In genomic region chr1:100785399-100786082, GRCh38 we compare ENCODE assay signal across 1 cellular context.
TF ChIP-seq lines count a peak whose summit lies in the region.

No MANE protein-coding gene starts in this region.

TF ChIP-seq in K562, 482 proteins besides CTCF, POLR2A, EP300 and RAD21 (continued from another document and continues in another):
- no peak for TF ChIP-seq ATF1 (CRISPR knock-in tag; IDR thresholded peaks at IDR 0.05)
- TF ChIP-seq ATF1 (tag; IDR thresholded peaks at IDR 0.05) = peak; percentile 55; the same call in 1 of the 2 replicates
- TF ChIP-seq MLX (CRISPR knock-in tag; conservative IDR thresholded peaks at IDR 0.05) = no peak
- no peak for TF ChIP-seq STAT5B (CRISPR knock-in tag; IDR thresholded peaks at IDR 0.05)
- TF ChIP-seq TAF7 (tag; IDR thresholded peaks at IDR 0.05) = no peak
- no peak for TF ChIP-seq ZNF449 (CRISPR knock-in tag; IDR thresholded peaks at IDR 0.05)
- no peak for TF ChIP-seq ZKSCAN3 (CRISPR knock-in tag; IDR thresholded peaks at IDR 0.05)
- no peak for TF ChIP-seq COPS2 (conservative IDR thresholded peaks at IDR 0.05)
- TF ChIP-seq WHSC1 (IDR thresholded peaks at IDR 0.05; ENCODE audit: low read length) = no peak
- TF ChIP-seq EHMT2 (IDR thresholded peaks at IDR 0.05) = peak; percentile 85
- TF ChIP-seq STAG1 (CRISPR knock-in tag; IDR thresholded peaks at IDR 0.05; ENCODE audit: borderline replicate concordance) = no peak
- no peak for TF ChIP-seq ZNF12 (CRISPR knock-in tag; IDR thresholded peaks at IDR 0.05)
- TF ChIP-seq HMGXB4 (CRISPR knock-in tag; IDR thresholded peaks at IDR 0.05) = no peak
- peak; percentile 99 to 100 for TF ChIP-seq TEAD1 (CRISPR knock-in tag; IDR thresholded peaks at IDR 0.05)
- TF ChIP-seq, protein P1, sequence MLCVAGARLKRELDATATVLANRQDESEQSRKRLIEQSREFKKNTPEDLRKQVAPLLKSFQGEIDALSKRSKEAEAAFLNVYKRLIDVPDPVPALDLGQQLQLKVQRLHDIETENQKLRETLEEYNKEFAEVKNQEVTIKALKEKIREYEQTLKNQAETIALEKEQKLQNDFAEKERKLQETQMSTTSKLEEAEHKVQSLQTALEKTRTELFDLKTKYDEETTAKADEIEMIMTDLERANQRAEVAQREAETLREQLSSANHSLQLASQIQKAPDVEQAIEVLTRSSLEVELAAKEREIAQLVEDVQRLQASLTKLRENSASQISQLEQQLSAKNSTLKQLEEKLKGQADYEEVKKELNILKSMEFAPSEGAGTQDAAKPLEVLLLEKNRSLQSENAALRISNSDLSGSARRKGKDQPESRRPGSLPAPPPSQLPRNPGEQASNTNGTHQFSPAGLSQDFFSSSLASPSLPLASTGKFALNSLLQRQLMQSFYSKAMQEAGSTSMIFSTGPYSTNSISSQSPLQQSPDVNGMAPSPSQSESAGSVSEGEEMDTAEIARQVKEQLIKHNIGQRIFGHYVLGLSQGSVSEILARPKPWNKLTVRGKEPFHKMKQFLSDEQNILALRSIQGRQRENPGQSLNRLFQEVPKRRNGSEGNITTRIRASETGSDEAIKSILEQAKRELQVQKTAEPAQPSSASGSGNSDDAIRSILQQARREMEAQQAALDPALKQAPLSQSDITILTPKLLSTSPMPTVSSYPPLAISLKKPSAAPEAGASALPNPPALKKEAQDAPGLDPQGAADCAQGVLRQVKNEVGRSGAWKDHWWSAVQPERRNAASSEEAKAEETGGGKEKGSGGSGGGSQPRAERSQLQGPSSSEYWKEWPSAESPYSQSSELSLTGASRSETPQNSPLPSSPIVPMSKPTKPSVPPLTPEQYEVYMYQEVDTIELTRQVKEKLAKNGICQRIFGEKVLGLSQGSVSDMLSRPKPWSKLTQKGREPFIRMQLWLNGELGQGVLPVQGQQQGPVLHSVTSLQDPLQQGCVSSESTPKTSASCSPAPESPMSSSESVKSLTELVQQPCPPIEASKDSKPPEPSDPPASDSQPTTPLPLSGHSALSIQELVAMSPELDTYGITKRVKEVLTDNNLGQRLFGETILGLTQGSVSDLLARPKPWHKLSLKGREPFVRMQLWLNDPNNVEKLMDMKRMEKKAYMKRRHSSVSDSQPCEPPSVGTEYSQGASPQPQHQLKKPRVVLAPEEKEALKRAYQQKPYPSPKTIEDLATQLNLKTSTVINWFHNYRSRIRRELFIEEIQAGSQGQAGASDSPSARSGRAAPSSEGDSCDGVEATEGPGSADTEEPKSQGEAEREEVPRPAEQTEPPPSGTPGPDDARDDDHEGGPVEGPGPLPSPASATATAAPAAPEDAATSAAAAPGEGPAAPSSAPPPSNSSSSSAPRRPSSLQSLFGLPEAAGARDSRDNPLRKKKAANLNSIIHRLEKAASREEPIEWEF (CRISPR knock-in tag; IDR thresholded peaks at IDR 0.05) = no peak
- TF ChIP-seq, protein P2, sequence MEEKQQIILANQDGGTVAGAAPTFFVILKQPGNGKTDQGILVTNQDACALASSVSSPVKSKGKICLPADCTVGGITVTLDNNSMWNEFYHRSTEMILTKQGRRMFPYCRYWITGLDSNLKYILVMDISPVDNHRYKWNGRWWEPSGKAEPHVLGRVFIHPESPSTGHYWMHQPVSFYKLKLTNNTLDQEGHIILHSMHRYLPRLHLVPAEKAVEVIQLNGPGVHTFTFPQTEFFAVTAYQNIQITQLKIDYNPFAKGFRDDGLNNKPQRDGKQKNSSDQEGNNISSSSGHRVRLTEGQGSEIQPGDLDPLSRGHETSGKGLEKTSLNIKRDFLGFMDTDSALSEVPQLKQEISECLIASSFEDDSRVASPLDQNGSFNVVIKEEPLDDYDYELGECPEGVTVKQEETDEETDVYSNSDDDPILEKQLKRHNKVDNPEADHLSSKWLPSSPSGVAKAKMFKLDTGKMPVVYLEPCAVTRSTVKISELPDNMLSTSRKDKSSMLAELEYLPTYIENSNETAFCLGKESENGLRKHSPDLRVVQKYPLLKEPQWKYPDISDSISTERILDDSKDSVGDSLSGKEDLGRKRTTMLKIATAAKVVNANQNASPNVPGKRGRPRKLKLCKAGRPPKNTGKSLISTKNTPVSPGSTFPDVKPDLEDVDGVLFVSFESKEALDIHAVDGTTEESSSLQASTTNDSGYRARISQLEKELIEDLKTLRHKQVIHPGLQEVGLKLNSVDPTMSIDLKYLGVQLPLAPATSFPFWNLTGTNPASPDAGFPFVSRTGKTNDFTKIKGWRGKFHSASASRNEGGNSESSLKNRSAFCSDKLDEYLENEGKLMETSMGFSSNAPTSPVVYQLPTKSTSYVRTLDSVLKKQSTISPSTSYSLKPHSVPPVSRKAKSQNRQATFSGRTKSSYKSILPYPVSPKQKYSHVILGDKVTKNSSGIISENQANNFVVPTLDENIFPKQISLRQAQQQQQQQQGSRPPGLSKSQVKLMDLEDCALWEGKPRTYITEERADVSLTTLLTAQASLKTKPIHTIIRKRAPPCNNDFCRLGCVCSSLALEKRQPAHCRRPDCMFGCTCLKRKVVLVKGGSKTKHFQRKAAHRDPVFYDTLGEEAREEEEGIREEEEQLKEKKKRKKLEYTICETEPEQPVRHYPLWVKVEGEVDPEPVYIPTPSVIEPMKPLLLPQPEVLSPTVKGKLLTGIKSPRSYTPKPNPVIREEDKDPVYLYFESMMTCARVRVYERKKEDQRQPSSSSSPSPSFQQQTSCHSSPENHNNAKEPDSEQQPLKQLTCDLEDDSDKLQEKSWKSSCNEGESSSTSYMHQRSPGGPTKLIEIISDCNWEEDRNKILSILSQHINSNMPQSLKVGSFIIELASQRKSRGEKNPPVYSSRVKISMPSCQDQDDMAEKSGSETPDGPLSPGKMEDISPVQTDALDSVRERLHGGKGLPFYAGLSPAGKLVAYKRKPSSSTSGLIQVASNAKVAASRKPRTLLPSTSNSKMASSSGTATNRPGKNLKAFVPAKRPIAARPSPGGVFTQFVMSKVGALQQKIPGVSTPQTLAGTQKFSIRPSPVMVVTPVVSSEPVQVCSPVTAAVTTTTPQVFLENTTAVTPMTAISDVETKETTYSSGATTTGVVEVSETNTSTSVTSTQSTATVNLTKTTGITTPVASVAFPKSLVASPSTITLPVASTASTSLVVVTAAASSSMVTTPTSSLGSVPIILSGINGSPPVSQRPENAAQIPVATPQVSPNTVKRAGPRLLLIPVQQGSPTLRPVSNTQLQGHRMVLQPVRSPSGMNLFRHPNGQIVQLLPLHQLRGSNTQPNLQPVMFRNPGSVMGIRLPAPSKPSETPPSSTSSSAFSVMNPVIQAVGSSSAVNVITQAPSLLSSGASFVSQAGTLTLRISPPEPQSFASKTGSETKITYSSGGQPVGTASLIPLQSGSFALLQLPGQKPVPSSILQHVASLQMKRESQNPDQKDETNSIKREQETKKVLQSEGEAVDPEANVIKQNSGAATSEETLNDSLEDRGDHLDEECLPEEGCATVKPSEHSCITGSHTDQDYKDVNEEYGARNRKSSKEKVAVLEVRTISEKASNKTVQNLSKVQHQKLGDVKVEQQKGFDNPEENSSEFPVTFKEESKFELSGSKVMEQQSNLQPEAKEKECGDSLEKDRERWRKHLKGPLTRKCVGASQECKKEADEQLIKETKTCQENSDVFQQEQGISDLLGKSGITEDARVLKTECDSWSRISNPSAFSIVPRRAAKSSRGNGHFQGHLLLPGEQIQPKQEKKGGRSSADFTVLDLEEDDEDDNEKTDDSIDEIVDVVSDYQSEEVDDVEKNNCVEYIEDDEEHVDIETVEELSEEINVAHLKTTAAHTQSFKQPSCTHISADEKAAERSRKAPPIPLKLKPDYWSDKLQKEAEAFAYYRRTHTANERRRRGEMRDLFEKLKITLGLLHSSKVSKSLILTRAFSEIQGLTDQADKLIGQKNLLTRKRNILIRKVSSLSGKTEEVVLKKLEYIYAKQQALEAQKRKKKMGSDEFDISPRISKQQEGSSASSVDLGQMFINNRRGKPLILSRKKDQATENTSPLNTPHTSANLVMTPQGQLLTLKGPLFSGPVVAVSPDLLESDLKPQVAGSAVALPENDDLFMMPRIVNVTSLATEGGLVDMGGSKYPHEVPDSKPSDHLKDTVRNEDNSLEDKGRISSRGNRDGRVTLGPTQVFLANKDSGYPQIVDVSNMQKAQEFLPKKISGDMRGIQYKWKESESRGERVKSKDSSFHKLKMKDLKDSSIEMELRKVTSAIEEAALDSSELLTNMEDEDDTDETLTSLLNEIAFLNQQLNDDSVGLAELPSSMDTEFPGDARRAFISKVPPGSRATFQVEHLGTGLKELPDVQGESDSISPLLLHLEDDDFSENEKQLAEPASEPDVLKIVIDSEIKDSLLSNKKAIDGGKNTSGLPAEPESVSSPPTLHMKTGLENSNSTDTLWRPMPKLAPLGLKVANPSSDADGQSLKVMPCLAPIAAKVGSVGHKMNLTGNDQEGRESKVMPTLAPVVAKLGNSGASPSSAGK (IDR thresholded peaks at IDR 0.05) = no peak
- no peak for TF ChIP-seq HNRNPUL1 (IDR thresholded peaks at IDR 0.05; ENCODE audit: low read length)
- no peak for TF ChIP-seq ZBTB7A (IDR thresholded peaks at IDR 0.05; ENCODE audit: borderline replicate concordance, control insufficient read depth, low read depth, low read length)
- no peak for TF ChIP-seq ZNF707 (CRISPR knock-in tag; conservative IDR thresholded peaks at IDR 0.05)
- TF ChIP-seq MAZ (CRISPR knock-in tag; conservative IDR thresholded peaks at IDR 0.05 in 1 of 2, IDR thresholded peaks at IDR 0.05 in 1 of 2) = no peak
- no peak for TF ChIP-seq BRCA1 (IDR thresholded peaks at IDR 0.05)
- TF ChIP-seq BRCA1 (CRISPR knock-in tag; IDR thresholded peaks at IDR 0.05) = no peak
- no peak for TF ChIP-seq PYGO2 (tag; IDR thresholded peaks at IDR 0.05)
- TF ChIP-seq, protein P3, sequence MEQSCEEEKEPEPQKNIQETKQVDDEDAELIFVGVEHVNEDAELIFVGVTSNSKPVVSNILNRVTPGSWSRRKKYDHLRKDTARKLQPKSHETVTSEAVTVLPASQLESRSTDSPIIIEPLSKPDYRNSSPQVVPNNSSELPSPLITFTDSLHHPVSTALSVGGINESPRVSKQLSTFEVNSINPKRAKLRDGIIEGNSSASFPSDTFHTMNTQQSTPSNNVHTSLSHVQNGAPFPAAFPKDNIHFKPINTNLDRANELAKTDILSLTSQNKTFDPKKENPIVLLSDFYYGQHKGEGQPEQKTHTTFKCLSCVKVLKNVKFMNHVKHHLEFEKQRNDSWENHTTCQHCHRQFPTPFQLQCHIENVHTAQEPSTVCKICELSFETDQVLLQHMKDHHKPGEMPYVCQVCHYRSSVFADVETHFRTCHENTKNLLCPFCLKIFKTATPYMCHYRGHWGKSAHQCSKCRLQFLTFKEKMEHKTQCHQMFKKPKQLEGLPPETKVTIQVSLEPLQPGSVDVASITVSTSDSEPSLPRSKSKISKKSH (CRISPR knock-in tag; IDR thresholded peaks at IDR 0.05) = no peak
- TF ChIP-seq MIER1 (IDR thresholded peaks at IDR 0.05; ENCODE audit: low read depth) = no peak
- TF ChIP-seq, protein P4, sequence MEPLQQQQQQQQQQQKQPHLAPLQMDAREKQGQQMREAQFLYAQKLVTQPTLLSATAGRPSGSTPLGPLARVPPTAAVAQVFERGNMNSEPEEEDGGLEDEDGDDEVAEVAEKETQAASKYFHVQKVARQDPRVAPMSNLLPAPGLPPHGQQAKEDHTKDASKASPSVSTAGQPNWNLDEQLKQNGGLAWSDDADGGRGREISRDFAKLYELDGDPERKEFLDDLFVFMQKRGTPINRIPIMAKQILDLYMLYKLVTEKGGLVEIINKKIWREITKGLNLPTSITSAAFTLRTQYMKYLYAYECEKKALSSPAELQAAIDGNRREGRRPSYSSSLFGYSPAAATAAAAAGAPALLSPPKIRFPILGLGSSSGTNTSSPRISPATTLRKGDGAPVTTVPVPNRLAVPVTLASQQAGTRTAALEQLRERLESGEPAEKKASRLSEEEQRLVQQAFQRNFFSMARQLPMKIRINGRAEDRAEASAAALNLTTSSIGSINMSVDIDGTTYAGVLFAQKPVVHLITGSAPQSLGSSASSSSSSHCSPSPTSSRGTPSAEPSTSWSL (CRISPR knock-in tag; IDR thresholded peaks at IDR 0.05; ENCODE audit: borderline replicate concordance) = no peak
- no peak for TF ChIP-seq PCBP1 (IDR thresholded peaks at IDR 0.05; ENCODE audit: low read depth, low read length, poor library complexity, severe bottlenecking)
- no peak for TF ChIP-seq ZNF57 (CRISPR knock-in tag; IDR thresholded peaks at IDR 0.05)
- no peak for TF ChIP-seq RBFOX2 (IDR thresholded peaks at IDR 0.05; ENCODE audit: low read depth, low read length)
- TF ChIP-seq MTA1 (IDR thresholded peaks at IDR 0.05; ENCODE audit: borderline replicate concordance) = peak; percentile 15; the same call in 1 of the 2 replicates
- TF ChIP-seq OTX1 (CRISPR knock-in tag; IDR thresholded peaks at IDR 0.05) = no peak; the same call in 1 of the 2 replicates
- TF ChIP-seq XRCC3 (IDR thresholded peaks at IDR 0.05) = no peak
